27 cellular contexts compared by ENCODE assay signal in genomic region chr17:14393723-14394122, GRCh38.
"Had no signal": no experiment of that assay in that cellular context is flagged by ENCODE, and none has a peak within 500 bp of the region (broad histone marks: within the 10 kb centered on the region; RNA-seq: fewer than 3 reads in every experiment).

No MANE protein-coding gene starts in this region.

- FAIRE-seq: urothelium cell line had no signal

- DNase-seq: stimulated activated CD4-positive, alpha-beta T cell treated with anti-CD3 and anti-CD28 coated beads, Interleukin-2, amount 100 ng/mL, for 48 hours; stimulated activated CD4-positive, alpha-beta T cell treated with anti-CD3 and anti-CD28 coated beads, Interleukin-4, amount 100 ng/mL, for 1 hour; stimulated activated CD4-positive, alpha-beta T cell treated with anti-CD3 and anti-CD28 coated beads, Interleukin-4, amount 100 ng/mL, for 24 hours; stimulated activated CD4-positive, alpha-beta T cell treated with anti-CD3 and anti-CD28 coated beads, Interleukin-4, amount 100 ng/mL, for 4 hours; stimulated activated CD8-positive, alpha-beta memory T cell treated with anti-CD3 and anti-CD28 coated beads, Interleukin-4, amount 100 ng/mL, for 48 hours; stimulated activated naive B cell treated with anti-CD40 and anti-IgM and Interleukin-4, amounts not matched to agents 10 μg/mL and 1 μg/mL and 100 μg/mL, for 72 hours; stimulated activated naive CD4-positive, alpha-beta T cell; stimulated activated naive CD4-positive, alpha-beta T cell treated with Interleukin-2 at 50 U/mL for 16 hours; stimulated activated naive CD8-positive, alpha-beta T cell treated with anti-CD3 and anti-CD28 coated beads, Interleukin-15, amount 100 ng/mL, for 72 hours; stimulated activated naive CD8-positive, alpha-beta T cell treated with anti-CD3 and anti-CD28 coated beads, Interleukin-15, Interleukin-2, amounts not matched to agents 100 U/mL and 50 U/mL, for 24 hours; stomach; substantia nigra; testis; thyroid gland; tibial artery; transverse colon; trophoblast cell; upper lobe of left lung; upper lobe of right lung; uterus had no signal

- H3K4me1 ChIP-seq: stomach, suprapubic skin, testis, thyroid gland, tibial artery, tibial nerve, transverse colon, upper lobe of left lung, upper lobe of right lung, uterus, vagina had no signal

- H3K4me3 ChIP-seq: stomach, suprapubic skin, testis, thoracic aorta, thyroid gland, tibial artery, tibial nerve, transverse colon, upper lobe of left lung, upper lobe of right lung, uterus, vagina had no signal

- H3K36me3 ChIP-seq: stomach, suprapubic skin, thoracic aorta, thyroid gland, tibial artery, tibial nerve, transverse colon, upper lobe of left lung, upper lobe of right lung, uterus, vagina had no signal

- ATAC-seq: stimulated activated effector memory CD8-positive, alpha-beta T cell treated with anti-CD3 and anti-CD28 coated beads, Interleukin-12 subunit alpha, Interleukin-12 subunit beta, amount 100 ng/mL, for 72 hours; stimulated activated memory B cell treated with anti-CD40 and anti-IgM and Interleukin-4, amounts not matched to agents 10 μg/mL and 1 μg/mL and 100 μg/mL, for 72 hours; stimulated activated naive B cell treated with anti-CD40 and anti-IgM and Interleukin-4, amounts not matched to agents 10 μg/mL and 1 μg/mL and 100 μg/mL, for 72 hours; stimulated activated naive CD8-positive, alpha-beta T cell treated with anti-CD3 and anti-CD28 coated beads, Interleukin-15, amount 100 ng/mL, for 72 hours; stimulated activated naive CD8-positive, alpha-beta T cell treated with anti-CD3 and anti-CD28 coated beads, Interleukin-15, Interleukin-2, amounts not matched to agents 100 U/mL and 50 U/mL, for 24 hours; upper lobe of right lung had no signal

- H3K27me3 ChIP-seq: stomach, suprapubic skin, testis, thyroid gland, tibial artery, tibial nerve, transverse colon, upper lobe of left lung, upper lobe of right lung, uterus, vagina had no signal

- H3K27ac ChIP-seq: stomach, suprapubic skin, testis, thoracic aorta, thyroid gland, tibial artery, tibial nerve, transverse colon, upper lobe of left lung, upper lobe of right lung, uterus, vagina had no signal

- H3K9me3 ChIP-seq: suprapubic skin, testis, thoracic aorta, thyroid gland, tibial artery, transverse colon, upper lobe of left lung, upper lobe of right lung, uterus, vagina had no signal
